Comparison of ENCODE assay signal across 12 cellular contexts in genomic region chr10:94183666-94184264, GRCh38.
DNase-seq lines count a peak whose midpoint lies in the region; FAIRE-seq and TF ChIP-seq lines count a peak whose summit lies in the region.
"Had no signal": no experiment of that assay in that cellular context is flagged by ENCODE, and none has a peak within 500 bp of the region (broad histone marks: within the 10 kb centered on the region; RNA-seq: fewer than 3 reads in every experiment).

No MANE protein-coding gene starts in this region.

- no peaks in the 10 kb centered on the region for H3K27me3 ChIP-seq in BJ (ENCODE audit: control insufficient read depth, insufficient read depth, low read length)
- H3K27me3 ChIP-seq in astrocyte (ENCODE audit: insufficient read depth, low read length), result no peaks in the 10 kb centered on the region

- POLR2A ChIA-PET in BJ (lab: Charles Lee), result no interaction called here

- no peaks in the 10 kb centered on the region for H3K79me2 ChIP-seq in astrocyte (ENCODE audit: insufficient read depth, low read length)

- H3K4me1 ChIP-seq in astrocyte (ENCODE audit: insufficient read depth, low read length), result peaks cover 18% of the 10 kb centered on the region

- peak overlapping the region; percentile 57 for H3K4me2 ChIP-seq in astrocyte (ENCODE audit: low read length)

- CTCF ChIA-PET in BJ (lab: Yijun Ruan, JAX), result interaction anchor here (1.4 to 1.9 kb wide), 2 partner anchors 8 to 267 kb away, joined by 4 to 5 read pairs; no protein-coding TSS in a partner anchor

- peak; percentile 99 for FAIRE-seq in astrocyte (lab: Jason Lieb, UNC)
- FAIRE-seq: endometrium, TTC549 had no signal

- H3K27me3 Mint-ChIP-seq in HFFc6 (ENCODE audit: insufficient read depth) (no peaks in the 10 kb centered on the region), astrocyte (ENCODE audit: low read depth, unreplicated experiment) (no peaks in the 10 kb centered on the region)
- H3K27me3 Mint-ChIP-seq: activated naive CD8-positive, alpha-beta T cell had no signal

- H3K36me3 ChIP-seq in BJ (ENCODE audit: control insufficient read depth, insufficient read depth, low read length) (no peaks in the 10 kb centered on the region), astrocyte (ENCODE audit: insufficient read depth, low read length) (no peaks in the 10 kb centered on the region)

- H3K9ac ChIP-seq in astrocyte (ENCODE audit: low read length), result peak overlapping the region; percentile 24

- H2AFZ ChIP-seq in astrocyte (ENCODE audit: low read depth, low read length), result peak overlapping the region; percentile 31

- H3K27ac ChIP-seq in astrocyte (ENCODE audit: low read depth, low read length), result peak overlapping the region; percentile 79

- H3K27ac Mint-ChIP-seq in HFFc6 (peak overlapping the region; percentile 77), astrocyte (ENCODE audit: unreplicated experiment) (no peak overlapping the region)
- H3K27ac Mint-ChIP-seq: activated naive CD8-positive, alpha-beta T cell had no signal

- DNase-seq in BJ (ENCODE audit: low read depth) (peak; percentile 71), HFFc6 (peak; percentile 90), astrocyte (ENCODE audit: low read depth) (peak; percentile 95), non-pigmented ciliary epithelial cell (ENCODE audit: low read depth) (peak; percentile 89), NCI-H1105 treated with DMSO at 0.1 percent for 48 hours (lab: John Stamatoyannopoulos, UW) (no peak), NCI-H345 treated with DMSO at 0.1 percent for 48 hours (lab: John Stamatoyannopoulos, UW; ENCODE audit: unreplicated experiment) (no peak), NCI-H1417 treated with DMSO at 0.1 percent for 48 hours (lab: John Stamatoyannopoulos, UW) (no peak)
- DNase-seq in effector CD8-positive, alpha-beta T cell (lab: John Stamatoyannopoulos, UW), result no peak
- DNase-seq: retina had no signal

- no peak overlapping the region for H3K4me3 ChIP-seq in BJ (ENCODE audit: low read depth, low read length)
- H3K4me3 ChIP-seq in astrocyte (ENCODE audit: insufficient read depth, low read depth, low read length), result no peak overlapping the region

- H3K9me3 ChIP-seq in astrocyte (ENCODE audit: insufficient read depth, low read depth, low read length), result no peaks in the 10 kb centered on the region

- H3K9me3 Mint-ChIP-seq in HFFc6, result no peaks in the 10 kb centered on the region
- H3K9me3 Mint-ChIP-seq in astrocyte (ENCODE audit: unreplicated experiment), result no peaks in the 10 kb centered on the region

- H3K4me1 Mint-ChIP-seq in HFFc6 (ENCODE audit: low read depth) (peaks cover 34% of the 10 kb centered on the region), astrocyte (ENCODE audit: low read depth, unreplicated experiment) (peaks cover 8% of the 10 kb centered on the region)

- no peaks in the 10 kb centered on the region for H3K36me3 Mint-ChIP-seq in HFFc6 (ENCODE audit: low read depth)
- no peaks in the 10 kb centered on the region for H3K36me3 Mint-ChIP-seq in astrocyte (ENCODE audit: low read depth, unreplicated experiment)
- H3K36me3 Mint-ChIP-seq: activated naive CD8-positive, alpha-beta T cell had no signal

- no peaks in the 10 kb centered on the region for H4K20me1 ChIP-seq in astrocyte (ENCODE audit: insufficient read depth, low read length)

- TF ChIP-seq CTCF in BJ (IDR thresholded peaks at IDR 0.05; ENCODE audit: insufficient read depth, low read depth, low read length), result no peak
- no peak for TF ChIP-seq CTCF in HFFc6 (IDR thresholded peaks at IDR 0.05)
- TF ChIP-seq CTCF in astrocyte (IDR thresholded peaks at IDR 0.05; ENCODE audit: insufficient read depth, low read depth, low read length), result no peak

- H3K4me3 Mint-ChIP-seq in HFFc6 (peak overlapping the region; percentile 46), astrocyte (ENCODE audit: unreplicated experiment) (no peak overlapping the region)
- H3K4me3 Mint-ChIP-seq: activated naive CD8-positive, alpha-beta T cell had no signal

Comparison
In these comparisons a context has a peak if more than half of its experiments do, and no peak if none do; other contexts are left out.
1. DNase-seq: peak in BJ (single experiment), HFFc6 (single experiment), astrocyte (single experiment) and non-pigmented ciliary epithelial cell (single experiment); none in effector CD8-positive, alpha-beta T cell (single experiment), NCI-H1105 treated with DMSO at 0.1 percent for 48 hours (single experiment), NCI-H345 treated with DMSO at 0.1 percent for 48 hours (single experiment) and NCI-H1417 treated with DMSO at 0.1 percent for 48 hours (single experiment).